In genomic region chr5:76620166-76620565, GRCh38 we compare ENCODE assay signal across 19 cellular contexts. TPM values are rescaled to one million over a fixed set of nuclear protein-coding genes. Genes with fewer than 3 reads are reported as not detected.
A peak's percentile ranks its signal among the peaks of the same experiment; 100 is the strongest.
DNase-seq lines count a peak whose midpoint lies in the region; ATAC-seq and TF ChIP-seq lines count a peak whose summit lies in the region.
"Had no signal": no experiment of that assay in that cellular context is flagged by ENCODE, and none has a peak within 500 bp of the region (broad histone marks: within the 10 kb centered on the region; RNA-seq: fewer than 3 reads in every experiment).

No MANE protein-coding gene starts in this region.

- no peak for TF ChIP-seq CTCF in HFFc6 (IDR thresholded peaks at IDR 0.05)

- in situ Hi-C loops in G401 (cut with HindIII; ENCODE audit: low sequenced_read_pairs) = no loop called here

- peak overlapping the region; percentile 66 for H3K27ac Mint-ChIP-seq in HFFc6
- H3K27ac Mint-ChIP-seq in central memory CD8-positive, alpha-beta T cell (ENCODE audit: low read depth) = peak overlapping the region; percentile 3
- H3K27ac Mint-ChIP-seq in natural killer cell treated with Interleukin-12 subunit alpha and Interleukin-12 subunit beta and Interleukin-15 and Interleukin-18, amount 100 ng/mL, for 72 hours = peak overlapping the region; percentile 31 to 62
- H3K27ac Mint-ChIP-seq: CD4-positive, CD25-positive, alpha-beta regulatory T cell had no signal

- peak overlapping the region; percentile 74 for H3K4me3 Mint-ChIP-seq in HFFc6
- H3K4me3 Mint-ChIP-seq in central memory CD8-positive, alpha-beta T cell = no peak overlapping the region
- H3K4me3 Mint-ChIP-seq in natural killer cell treated with Interleukin-12 subunit alpha and Interleukin-12 subunit beta and Interleukin-15 and Interleukin-18, amount 100 ng/mL, for 72 hours = no peak overlapping the region
- H3K4me3 Mint-ChIP-seq: CD4-positive, CD25-positive, alpha-beta regulatory T cell had no signal

- H3K36me3 Mint-ChIP-seq in HFFc6 (ENCODE audit: low read depth) = peaks cover 56% of the 10 kb centered on the region
- H3K36me3 Mint-ChIP-seq in central memory CD8-positive, alpha-beta T cell (ENCODE audit: insufficient read depth) = peaks cover 35% of the 10 kb centered on the region
- H3K36me3 Mint-ChIP-seq in natural killer cell treated with Interleukin-12 subunit alpha and Interleukin-12 subunit beta and Interleukin-15 and Interleukin-18, amount 100 ng/mL, for 72 hours = peaks cover 23% of the 10 kb centered on the region

- peaks cover 85% of the 10 kb centered on the region for H3K4me1 Mint-ChIP-seq in HFFc6 (ENCODE audit: low read depth)
- peaks cover 23% of the 10 kb centered on the region for H3K4me1 Mint-ChIP-seq in central memory CD8-positive, alpha-beta T cell
- H3K4me1 Mint-ChIP-seq in natural killer cell treated with Interleukin-12 subunit alpha and Interleukin-12 subunit beta and Interleukin-15 and Interleukin-18, amount 100 ng/mL, for 72 hours (ENCODE audit: low read depth in 2 of 2) = peaks cover 36 to 53% of the 10 kb centered on the region in 2 donors

- peaks cover 2% of the 10 kb centered on the region for H3K27me3 Mint-ChIP-seq in HFFc6 (ENCODE audit: insufficient read depth)
- H3K27me3 Mint-ChIP-seq in central memory CD8-positive, alpha-beta T cell = no peaks in the 10 kb centered on the region
- no peaks in the 10 kb centered on the region for H3K27me3 Mint-ChIP-seq in natural killer cell treated with Interleukin-12 subunit alpha and Interleukin-12 subunit beta and Interleukin-15 and Interleukin-18, amount 100 ng/mL, for 72 hours
- H3K27me3 Mint-ChIP-seq: CD4-positive, CD25-positive, alpha-beta regulatory T cell had no signal

- peak; percentile 46 for DNase-seq in G401 (ENCODE audit: low spot score)
- no peak for DNase-seq in HFFc6
- DNase-seq in central memory CD8-positive, alpha-beta T cell (ENCODE audit: low spot score in 2 of 2) = no peak
- no peak for DNase-seq in natural killer cell treated with Interleukin-12 subunit alpha and Interleukin-12 subunit beta and Interleukin-15 and Interleukin-18, amount 100 ng/mL, for 72 hours (ENCODE audit: low spot score)
- DNase-seq in activated CD4-positive, CD25-positive, alpha-beta regulatory T cell treated with anti-CD3 and anti-CD28 coated beads, Interleukin-2, amount 50 U/mL, for 72 hours = no peak
- DNase-seq in NOMO-1 (lab: John Stamatoyannopoulos, UW; ENCODE audit: unreplicated experiment in 2 of 2) = no peak
- DNase-seq in dedifferentiated amniotic fluid mesenchymal stem cell (ENCODE audit: extremely low spot score) = no peak
- DNase-seq: ACHN; AML-193; CD4-positive, CD25-positive, alpha-beta regulatory T cell; Kasumi-1; NCI-H1105; NCI-H1694; NCI-H2107; NCI-H2227 treated with DMSO at 0.1 percent for 48 hours; NCI-H524 had no signal

- ATAC-seq in central memory CD8-positive, alpha-beta T cell (replicated peaks; ENCODE audit: extremely low read depth, poor library complexity, severe bottlenecking) = no peak
- ATAC-seq in natural killer cell treated with Interleukin-12 subunit alpha and Interleukin-12 subunit beta and Interleukin-15 and Interleukin-18, amount 100 ng/mL, for 72 hours = no peak
- ATAC-seq in HG02852 (IDR thresholded peaks at IDR 0.05; ENCODE audit: unreplicated experiment) = no peak
- ATAC-seq: Panc1, Right ventricle myocardium inferior had no signal

- no peaks in the 10 kb centered on the region for H3K9me3 Mint-ChIP-seq in HFFc6
- no peaks in the 10 kb centered on the region for H3K9me3 Mint-ChIP-seq in central memory CD8-positive, alpha-beta T cell
- H3K9me3 Mint-ChIP-seq in natural killer cell treated with Interleukin-12 subunit alpha and Interleukin-12 subunit beta and Interleukin-15 and Interleukin-18, amount 100 ng/mL, for 72 hours = no peaks in the 10 kb centered on the region

RNA-seq across cellular contexts. Expression of gene F2RL2, which starts 3.0 kb away (rescaled TPM):
- 204 and 260 TPM in 2 replicates for total RNA-seq in G401 (2014; rRNA removed; shearing (Covaris generic))
- total RNA-seq in HFFc6 (2021; fragmentation: NEBNext Ultra II Directional; extraction: Animal tissue kit (Norgen Biotek cat#: 25700)) = 10 to 100 TPM; 40.8 to 87.2 (median 54.3) TPM
- total RNA-seq in natural killer cell treated with Interleukin-12 subunit alpha and Interleukin-12 subunit beta and Interleukin-15 and Interleukin-18, amount 100 ng/mL, for 72 hours = not detected
- total RNA-seq: CD4-positive, CD25-positive, alpha-beta regulatory T cell had no signal

Comparison
In these comparisons a context has a peak if more than half of its experiments do, and no peak if none do; other contexts are left out.
1. H3K27ac Mint-ChIP-seq: peak in every context shown above with its lines; median percentile 66 in HFFc6; 46 in natural killer cell treated with Interleukin-12 subunit alpha and Interleukin-12 subunit beta and Interleukin-15 and Interleukin-18, amount 100 ng/mL, for 72 hours; 3 in central memory CD8-positive, alpha-beta T cell.
2. RNA of gene F2RL2, which starts 3.0 kb away (total RNA-seq): 204 to 260 TPM in G401 and 40.8 to 87.2 TPM in HFFc6; not detected in natural killer cell treated with Interleukin-12 subunit alpha and Interleukin-12 subunit beta and Interleukin-15 and Interleukin-18, amount 100 ng/mL, for 72 hours; every median in the first group is over 10 times any median in the second.